In the genomic region with DNA sequence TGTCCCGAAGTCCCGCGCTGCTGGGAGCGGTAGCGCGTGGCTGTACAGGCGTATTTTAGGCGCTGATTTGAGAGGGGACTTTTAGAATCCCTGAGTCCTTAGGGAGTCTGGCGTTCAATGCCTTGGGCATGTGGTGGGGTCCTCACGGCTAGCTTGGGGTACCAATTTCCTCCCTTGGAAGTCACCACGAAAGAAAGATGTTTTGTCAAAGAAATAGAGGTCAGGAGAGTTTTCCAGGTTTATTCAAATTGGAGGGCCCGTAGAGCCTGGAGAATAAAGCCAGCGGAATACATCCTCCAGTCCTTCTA, we compare ENCODE assay signal across 1 cellular context.
TF ChIP-seq lines count a peak whose summit lies in the region.

No MANE protein-coding gene starts in this region.

TF ChIP-seq in HepG2, 621 proteins besides CTCF, POLR2A, EP300 and RAD21 (continued from another document and continues in another):
- TF ChIP-seq, protein P1, sequence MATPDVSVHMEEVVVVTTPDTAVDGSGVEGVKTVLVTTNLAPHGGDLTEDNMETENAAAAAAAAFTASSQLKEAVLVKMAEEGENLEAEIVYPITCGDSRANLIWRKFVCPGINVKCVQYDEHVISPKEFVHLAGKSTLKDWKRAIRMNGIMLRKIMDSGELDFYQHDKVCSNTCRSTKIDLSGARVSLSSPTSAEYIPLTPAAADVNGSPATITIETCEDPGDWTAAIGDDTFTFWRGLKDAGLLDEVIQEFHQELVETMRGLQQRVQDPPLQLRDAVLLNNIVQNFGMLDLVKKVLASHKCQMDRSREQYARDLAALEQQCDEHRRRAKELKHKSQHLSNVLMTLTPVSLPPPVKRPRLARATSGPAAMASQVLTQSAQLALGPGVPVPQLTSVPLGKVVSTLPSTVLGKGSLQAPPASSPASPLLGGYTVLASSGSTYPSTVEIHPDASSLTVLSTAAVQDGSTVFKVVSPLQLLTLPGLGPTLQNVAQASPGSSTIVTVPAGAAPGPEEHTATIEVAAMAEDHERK (CRISPR knock-in tag; IDR thresholded peaks at IDR 0.05; ENCODE audit: low read depth) = 0 out of 2 replicates have a peak, but pooled peaks have one; percentile 54
- TF ChIP-seq, protein P2, sequence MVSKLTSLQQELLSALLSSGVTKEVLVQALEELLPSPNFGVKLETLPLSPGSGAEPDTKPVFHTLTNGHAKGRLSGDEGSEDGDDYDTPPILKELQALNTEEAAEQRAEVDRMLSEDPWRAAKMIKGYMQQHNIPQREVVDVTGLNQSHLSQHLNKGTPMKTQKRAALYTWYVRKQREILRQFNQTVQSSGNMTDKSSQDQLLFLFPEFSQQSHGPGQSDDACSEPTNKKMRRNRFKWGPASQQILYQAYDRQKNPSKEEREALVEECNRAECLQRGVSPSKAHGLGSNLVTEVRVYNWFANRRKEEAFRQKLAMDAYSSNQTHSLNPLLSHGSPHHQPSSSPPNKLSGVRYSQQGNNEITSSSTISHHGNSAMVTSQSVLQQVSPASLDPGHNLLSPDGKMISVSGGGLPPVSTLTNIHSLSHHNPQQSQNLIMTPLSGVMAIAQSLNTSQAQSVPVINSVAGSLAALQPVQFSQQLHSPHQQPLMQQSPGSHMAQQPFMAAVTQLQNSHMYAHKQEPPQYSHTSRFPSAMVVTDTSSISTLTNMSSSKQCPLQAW (CRISPR knock-in tag; IDR thresholded peaks at IDR 0.05) = 0 out of 2 replicates have a peak, but pooled peaks have one; percentile 9
- TF ChIP-seq DMAP1 (CRISPR knock-in tag; IDR thresholded peaks at IDR 0.05) (peak; percentile 58; the same call in 1 of the 2 replicates), SOX5 (CRISPR knock-in tag; IDR thresholded peaks at IDR 0.05; ENCODE audit: borderline replicate concordance) (peak; percentile 5; the same call in 1 of the 2 replicates), RARA (CRISPR knock-in tag; IDR thresholded peaks at IDR 0.05) (0 out of 2 replicates have a peak, but pooled peaks have one; percentile 1), ZSCAN31 (CRISPR knock-in tag; IDR thresholded peaks at IDR 0.05; ENCODE audit: low read depth) (no peak), ZNF607 (CRISPR knock-in tag; IDR thresholded peaks at IDR 0.05; ENCODE audit: borderline replicate concordance) (no peak), MXD4 (CRISPR knock-in tag; IDR thresholded peaks at IDR 0.05) (no peak), ZNF430 (CRISPR knock-in tag; IDR thresholded peaks at IDR 0.05) (0 out of 2 replicates have a peak, but pooled peaks have one; percentile 12), IRF2 (CRISPR knock-in tag; IDR thresholded peaks at IDR 0.05) (no peak), ZMYM4 (CRISPR knock-in tag; IDR thresholded peaks at IDR 0.05) (0 out of 2 replicates have a peak, but pooled peaks have one; percentile 36), PHF21A (CRISPR knock-in tag; IDR thresholded peaks at IDR 0.05) (0 out of 2 replicates have a peak, but pooled peaks have one; percentile 4), KDM2A (CRISPR knock-in tag; IDR thresholded peaks at IDR 0.05; ENCODE audit: borderline replicate concordance, low read depth) (0 out of 2 replicates have a peak, but pooled peaks have one; percentile 57), CHCHD3 (CRISPR knock-in tag; IDR thresholded peaks at IDR 0.05) (no peak), GABPA (IDR thresholded peaks at IDR 0.05; ENCODE audit: low read depth, low read length) (no peak), GABPA (CRISPR knock-in tag; IDR thresholded peaks at IDR 0.05; ENCODE audit: low read depth) (0 out of 2 replicates have a peak, but pooled peaks have one; percentile 12), PRPF4 (IDR thresholded peaks at IDR 0.05; ENCODE audit: low read depth, low read length, poor library complexity, severe bottlenecking) (no peak), ZIK1 (CRISPR knock-in tag; IDR thresholded peaks at IDR 0.05; ENCODE audit: borderline replicate concordance, low read depth) (no peak), HOXD1 (CRISPR knock-in tag; IDR thresholded peaks at IDR 0.05) (0 out of 2 replicates have a peak, but pooled peaks have one; percentile 35), ZNF562 (CRISPR knock-in tag; IDR thresholded peaks at IDR 0.05; ENCODE audit: borderline replicate concordance) (no peak), DR1 (CRISPR knock-in tag; IDR thresholded peaks at IDR 0.05) (no peak), ZNF567 (CRISPR knock-in tag; IDR thresholded peaks at IDR 0.05; ENCODE audit: borderline replicate concordance) (no peak), MBNL3 (CRISPR knock-in tag; conservative IDR thresholded peaks at IDR 0.05) (no peak), MTA3 (CRISPR knock-in tag; IDR thresholded peaks at IDR 0.05) (no peak), YY1 (IDR thresholded peaks at IDR 0.05; ENCODE audit: insufficient read depth, insufficient replicate concordance, low read depth, low read length) (no peak), HMG20B (CRISPR knock-in tag; conservative IDR thresholded peaks at IDR 0.05) (no peak), ZNF792 (CRISPR knock-in tag; IDR thresholded peaks at IDR 0.05) (no peak), SOX13 (IDR thresholded peaks at IDR 0.05) (no peak), SOX13 (CRISPR knock-in tag; conservative IDR thresholded peaks at IDR 0.05 in 1 of 2, IDR thresholded peaks at IDR 0.05 in 1 of 2) (0 out of 4 replicates have a peak, but pooled peaks of 1 of the 2 experiments have one; percentile 12), NONO (IDR thresholded peaks at IDR 0.05) (no peak), NONO (CRISPR knock-in tag; conservative IDR thresholded peaks at IDR 0.05) (0 out of 2 replicates have a peak, but pooled peaks have one; percentile 10)
- TF ChIP-seq, protein P3, sequence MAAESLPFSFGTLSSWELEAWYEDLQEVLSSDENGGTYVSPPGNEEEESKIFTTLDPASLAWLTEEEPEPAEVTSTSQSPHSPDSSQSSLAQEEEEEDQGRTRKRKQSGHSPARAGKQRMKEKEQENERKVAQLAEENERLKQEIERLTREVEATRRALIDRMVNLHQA (CRISPR knock-in tag; IDR thresholded peaks at IDR 0.05) = 0 out of 2 replicates have a peak, but pooled peaks have one; percentile 42
- TF ChIP-seq, protein P4, sequence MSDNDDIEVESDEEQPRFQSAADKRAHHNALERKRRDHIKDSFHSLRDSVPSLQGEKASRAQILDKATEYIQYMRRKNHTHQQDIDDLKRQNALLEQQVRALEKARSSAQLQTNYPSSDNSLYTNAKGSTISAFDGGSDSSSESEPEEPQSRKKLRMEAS (IDR thresholded peaks at IDR 0.05) = peak; percentile 63; the same call in 1 of the 2 replicates
- TF ChIP-seq, protein P5, sequence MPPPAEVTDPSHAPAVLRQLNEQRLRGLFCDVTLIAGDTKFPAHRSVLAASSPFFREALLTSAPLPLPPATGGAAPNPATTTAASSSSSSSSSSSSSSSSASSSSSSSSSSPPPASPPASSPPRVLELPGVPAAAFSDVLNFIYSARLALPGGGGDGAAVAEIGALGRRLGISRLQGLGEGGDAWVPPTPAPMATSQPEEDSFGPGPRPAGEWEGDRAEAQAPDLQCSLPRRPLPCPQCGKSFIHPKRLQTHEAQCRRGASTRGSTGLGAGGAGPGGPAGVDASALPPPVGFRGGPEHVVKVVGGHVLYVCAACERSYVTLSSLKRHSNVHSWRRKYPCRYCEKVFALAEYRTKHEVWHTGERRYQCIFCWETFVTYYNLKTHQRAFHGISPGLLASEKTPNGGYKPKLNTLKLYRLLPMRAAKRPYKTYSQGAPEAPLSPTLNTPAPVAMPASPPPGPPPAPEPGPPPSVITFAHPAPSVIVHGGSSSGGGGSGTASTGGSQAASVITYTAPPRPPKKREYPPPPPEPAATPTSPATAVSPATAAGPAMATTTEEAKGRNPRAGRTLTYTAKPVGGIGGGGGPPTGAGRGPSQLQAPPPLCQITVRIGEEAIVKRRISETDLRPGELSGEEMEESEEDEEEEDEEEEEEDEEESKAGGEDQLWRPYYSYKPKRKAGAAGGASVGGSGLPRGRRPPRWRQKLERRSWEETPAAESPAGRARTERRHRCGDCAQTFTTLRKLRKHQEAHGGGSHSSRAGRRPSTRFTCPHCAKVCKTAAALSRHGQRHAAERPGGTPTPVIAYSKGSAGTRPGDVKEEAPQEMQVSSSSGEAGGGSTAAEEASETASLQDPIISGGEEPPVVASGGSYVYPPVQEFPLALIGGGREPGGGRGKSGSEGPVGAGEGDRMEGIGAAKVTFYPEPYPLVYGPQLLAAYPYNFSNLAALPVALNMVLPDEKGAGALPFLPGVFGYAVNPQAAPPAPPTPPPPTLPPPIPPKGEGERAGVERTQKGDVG (CRISPR knock-in tag; IDR thresholded peaks at IDR 0.05; ENCODE audit: borderline replicate concordance) = no peak
- TF ChIP-seq, protein P6, sequence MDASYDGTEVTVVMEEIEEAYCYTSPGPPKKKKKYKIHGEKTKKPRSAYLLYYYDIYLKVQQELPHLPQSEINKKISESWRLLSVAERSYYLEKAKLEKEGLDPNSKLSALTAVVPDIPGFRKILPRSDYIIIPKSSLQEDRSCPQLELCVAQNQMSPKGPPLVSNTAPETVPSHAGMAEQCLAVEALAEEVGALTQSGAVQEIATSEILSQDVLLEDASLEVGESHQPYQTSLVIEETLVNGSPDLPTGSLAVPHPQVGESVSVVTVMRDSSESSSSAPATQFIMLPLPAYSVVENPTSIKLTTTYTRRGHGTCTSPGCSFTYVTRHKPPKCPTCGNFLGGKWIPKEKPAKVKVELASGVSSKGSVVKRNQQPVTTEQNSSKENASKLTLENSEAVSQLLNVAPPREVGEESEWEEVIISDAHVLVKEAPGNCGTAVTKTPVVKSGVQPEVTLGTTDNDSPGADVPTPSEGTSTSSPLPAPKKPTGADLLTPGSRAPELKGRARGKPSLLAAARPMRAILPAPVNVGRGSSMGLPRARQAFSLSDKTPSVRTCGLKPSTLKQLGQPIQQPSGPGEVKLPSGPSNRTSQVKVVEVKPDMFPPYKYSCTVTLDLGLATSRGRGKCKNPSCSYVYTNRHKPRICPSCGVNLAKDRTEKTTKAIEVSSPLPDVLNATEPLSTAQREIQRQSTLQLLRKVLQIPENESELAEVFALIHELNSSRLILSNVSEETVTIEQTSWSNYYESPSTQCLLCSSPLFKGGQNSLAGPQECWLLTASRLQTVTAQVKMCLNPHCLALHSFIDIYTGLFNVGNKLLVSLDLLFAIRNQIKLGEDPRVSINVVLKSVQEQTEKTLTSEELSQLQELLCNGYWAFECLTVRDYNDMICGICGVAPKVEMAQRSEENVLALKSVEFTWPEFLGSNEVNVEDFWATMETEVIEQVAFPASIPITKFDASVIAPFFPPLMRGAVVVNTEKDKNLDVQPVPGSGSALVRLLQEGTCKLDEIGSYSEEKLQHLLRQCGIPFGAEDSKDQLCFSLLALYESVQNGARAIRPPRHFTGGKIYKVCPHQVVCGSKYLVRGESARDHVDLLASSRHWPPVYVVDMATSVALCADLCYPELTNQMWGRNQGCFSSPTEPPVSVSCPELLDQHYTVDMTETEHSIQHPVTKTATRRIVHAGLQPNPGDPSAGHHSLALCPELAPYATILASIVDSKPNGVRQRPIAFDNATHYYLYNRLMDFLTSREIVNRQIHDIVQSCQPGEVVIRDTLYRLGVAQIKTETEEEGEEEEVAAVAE (CRISPR knock-in tag; IDR thresholded peaks at IDR 0.05; ENCODE audit: borderline replicate concordance) = 0 out of 2 replicates have a peak, but pooled peaks have one; percentile 14
- TF ChIP-seq, protein P7, sequence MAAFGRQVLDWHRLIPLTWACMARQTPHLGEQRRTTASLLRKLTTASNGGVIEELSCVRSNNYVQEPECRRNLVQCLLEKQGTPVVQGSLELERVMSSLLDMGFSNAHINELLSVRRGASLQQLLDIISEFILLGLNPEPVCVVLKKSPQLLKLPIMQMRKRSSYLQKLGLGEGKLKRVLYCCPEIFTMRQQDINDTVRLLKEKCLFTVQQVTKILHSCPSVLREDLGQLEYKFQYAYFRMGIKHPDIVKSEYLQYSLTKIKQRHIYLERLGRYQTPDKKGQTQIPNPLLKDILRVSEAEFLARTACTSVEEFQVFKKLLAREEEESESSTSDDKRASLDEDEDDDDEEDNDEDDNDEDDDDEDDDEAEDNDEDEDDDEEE (CRISPR knock-in tag; IDR thresholded peaks at IDR 0.05) = 0 out of 2 replicates have a peak, but pooled peaks have one; percentile 1
- TF ChIP-seq, protein P8, sequence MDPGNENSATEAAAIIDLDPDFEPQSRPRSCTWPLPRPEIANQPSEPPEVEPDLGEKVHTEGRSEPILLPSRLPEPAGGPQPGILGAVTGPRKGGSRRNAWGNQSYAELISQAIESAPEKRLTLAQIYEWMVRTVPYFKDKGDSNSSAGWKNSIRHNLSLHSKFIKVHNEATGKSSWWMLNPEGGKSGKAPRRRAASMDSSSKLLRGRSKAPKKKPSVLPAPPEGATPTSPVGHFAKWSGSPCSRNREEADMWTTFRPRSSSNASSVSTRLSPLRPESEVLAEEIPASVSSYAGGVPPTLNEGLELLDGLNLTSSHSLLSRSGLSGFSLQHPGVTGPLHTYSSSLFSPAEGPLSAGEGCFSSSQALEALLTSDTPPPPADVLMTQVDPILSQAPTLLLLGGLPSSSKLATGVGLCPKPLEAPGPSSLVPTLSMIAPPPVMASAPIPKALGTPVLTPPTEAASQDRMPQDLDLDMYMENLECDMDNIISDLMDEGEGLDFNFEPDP (CRISPR knock-in tag; conservative IDR thresholded peaks at IDR 0.05) = 0 out of 2 replicates have a peak, but pooled peaks have one; percentile 65
- TF ChIP-seq, protein P9, sequence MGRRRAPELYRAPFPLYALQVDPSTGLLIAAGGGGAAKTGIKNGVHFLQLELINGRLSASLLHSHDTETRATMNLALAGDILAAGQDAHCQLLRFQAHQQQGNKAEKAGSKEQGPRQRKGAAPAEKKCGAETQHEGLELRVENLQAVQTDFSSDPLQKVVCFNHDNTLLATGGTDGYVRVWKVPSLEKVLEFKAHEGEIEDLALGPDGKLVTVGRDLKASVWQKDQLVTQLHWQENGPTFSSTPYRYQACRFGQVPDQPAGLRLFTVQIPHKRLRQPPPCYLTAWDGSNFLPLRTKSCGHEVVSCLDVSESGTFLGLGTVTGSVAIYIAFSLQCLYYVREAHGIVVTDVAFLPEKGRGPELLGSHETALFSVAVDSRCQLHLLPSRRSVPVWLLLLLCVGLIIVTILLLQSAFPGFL (CRISPR knock-in tag; IDR thresholded peaks at IDR 0.05) = no peak
- TF ChIP-seq, protein P10, sequence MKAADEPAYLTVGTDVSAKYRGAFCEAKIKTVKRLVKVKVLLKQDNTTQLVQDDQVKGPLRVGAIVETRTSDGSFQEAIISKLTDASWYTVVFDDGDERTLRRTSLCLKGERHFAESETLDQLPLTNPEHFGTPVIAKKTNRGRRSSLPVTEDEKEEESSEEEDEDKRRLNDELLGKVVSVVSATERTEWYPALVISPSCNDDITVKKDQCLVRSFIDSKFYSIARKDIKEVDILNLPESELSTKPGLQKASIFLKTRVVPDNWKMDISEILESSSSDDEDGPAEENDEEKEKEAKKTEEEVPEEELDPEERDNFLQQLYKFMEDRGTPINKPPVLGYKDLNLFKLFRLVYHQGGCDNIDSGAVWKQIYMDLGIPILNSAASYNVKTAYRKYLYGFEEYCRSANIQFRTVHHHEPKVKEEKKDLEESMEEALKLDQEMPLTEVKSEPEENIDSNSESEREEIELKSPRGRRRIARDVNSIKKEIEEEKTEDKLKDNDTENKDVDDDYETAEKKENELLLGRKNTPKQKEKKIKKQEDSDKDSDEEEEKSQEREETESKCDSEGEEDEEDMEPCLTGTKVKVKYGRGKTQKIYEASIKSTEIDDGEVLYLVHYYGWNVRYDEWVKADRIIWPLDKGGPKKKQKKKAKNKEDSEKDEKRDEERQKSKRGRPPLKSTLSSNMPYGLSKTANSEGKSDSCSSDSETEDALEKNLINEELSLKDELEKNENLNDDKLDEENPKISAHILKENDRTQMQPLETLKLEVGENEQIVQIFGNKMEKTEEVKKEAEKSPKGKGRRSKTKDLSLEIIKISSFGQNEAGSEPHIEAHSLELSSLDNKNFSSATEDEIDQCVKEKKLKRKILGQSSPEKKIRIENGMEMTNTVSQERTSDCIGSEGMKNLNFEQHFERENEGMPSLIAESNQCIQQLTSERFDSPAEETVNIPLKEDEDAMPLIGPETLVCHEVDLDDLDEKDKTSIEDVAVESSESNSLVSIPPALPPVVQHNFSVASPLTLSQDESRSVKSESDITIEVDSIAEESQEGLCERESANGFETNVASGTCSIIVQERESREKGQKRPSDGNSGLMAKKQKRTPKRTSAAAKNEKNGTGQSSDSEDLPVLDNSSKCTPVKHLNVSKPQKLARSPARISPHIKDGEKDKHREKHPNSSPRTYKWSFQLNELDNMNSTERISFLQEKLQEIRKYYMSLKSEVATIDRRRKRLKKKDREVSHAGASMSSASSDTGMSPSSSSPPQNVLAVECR (CRISPR knock-in tag; IDR thresholded peaks at IDR 0.05; ENCODE audit: borderline replicate concordance) = peak; percentile 68; the same call in 1 of the 2 replicates
